Comparison of ENCODE assay signal across 20 cellular contexts in the genomic region with DNA sequence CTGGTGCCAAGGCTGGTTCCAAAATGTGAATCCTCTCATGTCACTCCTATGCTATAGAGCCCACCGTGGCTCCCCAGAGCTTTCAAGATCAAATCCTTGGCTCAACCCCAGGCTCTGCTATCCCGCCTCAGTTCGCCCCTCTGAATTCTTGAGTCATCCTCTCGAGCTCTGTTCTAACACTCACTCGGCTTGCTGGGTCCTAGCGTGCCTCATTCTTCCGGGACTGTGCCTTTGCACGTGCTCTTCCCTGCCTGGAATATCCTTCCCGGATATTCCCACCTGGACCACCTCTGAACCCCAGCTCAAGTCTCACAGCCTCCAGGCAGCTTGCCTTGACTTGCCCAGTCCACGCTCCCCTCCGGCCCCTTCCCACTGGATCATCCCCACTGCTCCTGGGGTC. TPM values are rescaled to one million over a fixed set of nuclear protein-coding genes. Genes with fewer than 3 reads are reported as not detected.
DNase-seq lines count a peak whose midpoint lies in the region; ATAC-seq and TF ChIP-seq lines count a peak whose summit lies in the region.
"Had no signal": no experiment of that assay in that cellular context is flagged by ENCODE, and none has a peak within 500 bp of the region (broad histone marks: within the 10 kb centered on the region; RNA-seq: fewer than 3 reads in every experiment).

No MANE protein-coding gene starts in this region.

- H3K27ac Mint-ChIP-seq in activated T-helper 17 cell treated with anti-CD3 and anti-CD28 coated beads, Interleukin-2, amount 50 U/mL, for 72 hours, result peak overlapping the region; percentile 93
- H3K27ac Mint-ChIP-seq in neural crest cell (ENCODE audit: unreplicated experiment), result peak overlapping the region; percentile 92
- no peak overlapping the region for H3K27ac Mint-ChIP-seq in activated T-helper 1 cell treated with anti-CD3 and anti-CD28 coated beads, Interleukin-12 subunit alpha, Interleukin-12 subunit beta, Interleukin-2, Interleukin-4 antibody, amounts not matched to agents 30 ng/mL and 10 ng/mL and 1 ng/mL, durations not matched to agents 14 hours and 24 hours and 36 hours
- H3K27ac Mint-ChIP-seq: B cell, HFFc6, IgD-negative memory B cell had no signal

- no peak for TF ChIP-seq CTCF in neural crest cell (conservative IDR thresholded peaks at IDR 0.05)
- no peak for TF ChIP-seq CTCF in esophagus squamous epithelium (IDR thresholded peaks at IDR 0.05)

- H3K36me3 ChIP-seq in esophagus squamous epithelium, result peaks cover 4 to 20% (median 4%) of the 10 kb centered on the region in 3 donors

- no peaks in the 10 kb centered on the region for H3K9me3 Mint-ChIP-seq in activated T-helper 17 cell treated with anti-CD3 and anti-CD28 coated beads, Interleukin-2, amount 50 U/mL, for 72 hours
- H3K9me3 Mint-ChIP-seq in neural crest cell, result no peaks in the 10 kb centered on the region
- H3K9me3 Mint-ChIP-seq in activated T-helper 1 cell treated with anti-CD3 and anti-CD28 coated beads, Interleukin-12 subunit alpha, Interleukin-12 subunit beta, Interleukin-2, Interleukin-4 antibody, amounts not matched to agents 30 ng/mL and 10 ng/mL and 1 ng/mL, durations not matched to agents 14 hours and 24 hours and 36 hours, result no peaks in the 10 kb centered on the region
- H3K9me3 Mint-ChIP-seq: CD8-positive, alpha-beta memory T cell; HFFc6; IgD-negative memory B cell had no signal

- no peaks in the 10 kb centered on the region for H3K27me3 ChIP-seq in right cardiac atrium (ENCODE audit: control insufficient read depth, insufficient read depth)
- H3K27me3 ChIP-seq in esophagus squamous epithelium, result peaks cover 0 to 42% (median 3%) of the 10 kb centered on the region in 4 donors

- peaks cover 93% of the 10 kb centered on the region for H3K36me3 Mint-ChIP-seq in activated T-helper 17 cell treated with anti-CD3 and anti-CD28 coated beads, Interleukin-2, amount 50 U/mL, for 72 hours (ENCODE audit: low read depth)
- no peaks in the 10 kb centered on the region for H3K36me3 Mint-ChIP-seq in neural crest cell (ENCODE audit: low read depth)
- peaks cover 11% of the 10 kb centered on the region for H3K36me3 Mint-ChIP-seq in activated T-helper 1 cell treated with anti-CD3 and anti-CD28 coated beads, Interleukin-12 subunit alpha, Interleukin-12 subunit beta, Interleukin-2, Interleukin-4 antibody, amounts not matched to agents 30 ng/mL and 10 ng/mL and 1 ng/mL, durations not matched to agents 14 hours and 24 hours and 36 hours (ENCODE audit: low read depth)

- 89% methylated on average over 11 of the region's 11 CpGs for WGBS in right cardiac atrium
- WGBS in esophagus squamous epithelium, 2 donors, result 76 to 87% methylated on average over 11 of the region's 11 CpGs

- ATAC-seq in right cardiac atrium (no peak), left ventricle myocardium superior (no peak)
- ATAC-seq in activated T-helper 17 cell treated with anti-CD3 and anti-CD28 coated beads, Interleukin-2, amount 50 U/mL, for 72 hours (replicated peaks), result no peak
- ATAC-seq: HepG2 had no signal

- H3K27me3 Mint-ChIP-seq in activated T-helper 17 cell treated with anti-CD3 and anti-CD28 coated beads, Interleukin-2, amount 50 U/mL, for 72 hours, result no peaks in the 10 kb centered on the region
- peaks cover 28% of the 10 kb centered on the region for H3K27me3 Mint-ChIP-seq in neural crest cell (ENCODE audit: low read depth)
- peaks cover 5% of the 10 kb centered on the region for H3K27me3 Mint-ChIP-seq in activated T-helper 1 cell treated with anti-CD3 and anti-CD28 coated beads, Interleukin-12 subunit alpha, Interleukin-12 subunit beta, Interleukin-2, Interleukin-4 antibody, amounts not matched to agents 30 ng/mL and 10 ng/mL and 1 ng/mL, durations not matched to agents 14 hours and 24 hours and 36 hours (ENCODE audit: insufficient read depth)

- no peak for TF ChIP-seq POLR2A in esophagus squamous epithelium (IDR thresholded peaks at IDR 0.05)

- H3K27ac ChIP-seq in right cardiac atrium (ENCODE audit: low read length) (no peak overlapping the region), esophagus squamous epithelium (no peak overlapping the region)
- H3K27ac ChIP-seq: BLaER1 treated with 17β-estradiol and CSF1 and Interleukin-3, amounts not matched to agents 10 nM and 100 nM had no signal

- H3K9me3 ChIP-seq in right cardiac atrium (ENCODE audit: control insufficient read depth, low read length) (no peaks in the 10 kb centered on the region), esophagus squamous epithelium (no peaks in the 10 kb centered on the region)
- H3K9me3 ChIP-seq: BLaER1 treated with 17β-estradiol and CSF1 and Interleukin-3, amounts not matched to agents 10 nM and 100 nM had no signal

- peaks cover 42% of the 10 kb centered on the region for H3K4me1 Mint-ChIP-seq in activated T-helper 17 cell treated with anti-CD3 and anti-CD28 coated beads, Interleukin-2, amount 50 U/mL, for 72 hours
- H3K4me1 Mint-ChIP-seq in neural crest cell, result no peaks in the 10 kb centered on the region
- peaks cover 15% of the 10 kb centered on the region for H3K4me1 Mint-ChIP-seq in activated T-helper 1 cell treated with anti-CD3 and anti-CD28 coated beads, Interleukin-12 subunit alpha, Interleukin-12 subunit beta, Interleukin-2, Interleukin-4 antibody, amounts not matched to agents 30 ng/mL and 10 ng/mL and 1 ng/mL, durations not matched to agents 14 hours and 24 hours and 36 hours (ENCODE audit: low read depth)
- H3K4me1 Mint-ChIP-seq: B cell had no signal

- intact Hi-C loops in right cardiac atrium (cut with DNase I), result no loop called here
- intact Hi-C loops in left ventricle myocardium superior (cut with micrococcal nuclease), result no loop called here
- intact Hi-C loops in activated T-helper 1 cell treated with anti-CD3 and anti-CD28 coated beads, Interleukin-12 subunit alpha, Interleukin-12 subunit beta, Interleukin-2, Interleukin-4 antibody, amounts not matched to agents 30 ng/mL and 10 ng/mL and 1 ng/mL, durations not matched to agents 14 hours and 24 hours and 36 hours (cut with micrococcal nuclease), result no loop called here
- intact Hi-C loops in esophagus squamous epithelium (cut with DNase I), result no loop called here

- peak in 2 of 3 donors; percentile 40 to 50 for DNase-seq in right cardiac atrium
- DNase-seq in left ventricle myocardium superior, result no peak
- DNase-seq in neural crest cell (ENCODE audit: low read depth, low spot score), result no peak
- no peak for DNase-seq in activated T-helper 1 cell treated with anti-CD3 and anti-CD28 coated beads, Interleukin-12 subunit alpha, Interleukin-12 subunit beta, Interleukin-2, Interleukin-4 antibody, amounts not matched to agents 30 ng/mL and 10 ng/mL and 1 ng/mL, durations not matched to agents 14 hours and 24 hours and 36 hours (ENCODE audit: low spot score)
- no peak for DNase-seq in esophagus squamous epithelium (lab: John Stamatoyannopoulos, UW)
- no peak for DNase-seq in T1000 (lab: John Stamatoyannopoulos, UW)
- no peak for DNase-seq in NCI-H1092 treated with DMSO at 0.1 percent for 48 hours (lab: John Stamatoyannopoulos, UW)
- DNase-seq: 8988T; CD8-positive, alpha-beta memory T cell; COR-L47; DMS 273 treated with DMSO at 0.1 percent for 48 hours; HCEC 1CT; HFFc6 had no signal

- H3K4me3 ChIP-seq in right cardiac atrium (ENCODE audit: low read length) (no peak overlapping the region), esophagus squamous epithelium (no peak overlapping the region)
- H3K4me3 ChIP-seq: BLaER1 treated with 17β-estradiol and CSF1 and Interleukin-3, amounts not matched to agents 10 nM and 100 nM had no signal

- H3K4me1 ChIP-seq in right cardiac atrium (ENCODE audit: control insufficient read depth, insufficient read depth, low read length) (no peaks in the 10 kb centered on the region), esophagus squamous epithelium (peaks cover 0 to 12% (median 4%) of the 10 kb centered on the region in 3 donors)

- H3K4me3 Mint-ChIP-seq in activated T-helper 17 cell treated with anti-CD3 and anti-CD28 coated beads, Interleukin-2, amount 50 U/mL, for 72 hours, result peak overlapping the region; percentile 80
- H3K4me3 Mint-ChIP-seq in neural crest cell, result no peak overlapping the region
- H3K4me3 Mint-ChIP-seq in activated T-helper 1 cell treated with anti-CD3 and anti-CD28 coated beads, Interleukin-12 subunit alpha, Interleukin-12 subunit beta, Interleukin-2, Interleukin-4 antibody, amounts not matched to agents 30 ng/mL and 10 ng/mL and 1 ng/mL, durations not matched to agents 14 hours and 24 hours and 36 hours, result no peak overlapping the region
- H3K4me3 Mint-ChIP-seq: B cell; CD8-positive, alpha-beta memory T cell; HFFc6; IgD-negative memory B cell had no signal

RNA-seq across cellular contexts. Expression of a gene that starts 13.0 kb away (rescaled TPM):
- 10 to 100 TPM; 24.8 to 37.8 (median 32.2) TPM for total RNA-seq in right cardiac atrium
- polyA plus RNA-seq in right cardiac atrium, result 34.4 TPM
- total RNA-seq in left ventricle myocardium superior, result 9.8 TPM
- 10 to 100 TPM; 39.4 to 41.9 TPM for total RNA-seq in activated T-helper 17 cell treated with anti-CD3 and anti-CD28 coated beads, Interleukin-2, amount 50 U/mL, for 72 hours
- total RNA-seq in neural crest cell, result 85.7 and 95.8 TPM in 2 replicates
- total RNA-seq in activated T-helper 1 cell treated with anti-CD3 and anti-CD28 coated beads, Interleukin-12 subunit alpha, Interleukin-12 subunit beta, Interleukin-2, Interleukin-4 antibody, amounts not matched to agents 30 ng/mL and 10 ng/mL and 1 ng/mL, durations not matched to agents 14 hours and 24 hours and 36 hours, result 65.4 and 68.1 TPM in 2 replicates
- 10 to 100 TPM in 1 of 4 donors, 1 to 10 TPM in 3; 1.1 to 10.7 (median 6.5) TPM for total RNA-seq in esophagus squamous epithelium

RNA-seq across cellular contexts. Expression of a gene that starts 45.0 kb away (rescaled TPM):
- total RNA-seq in right cardiac atrium (not detected), left ventricle myocardium superior (not detected), neural crest cell (not detected in 2 replicates), esophagus squamous epithelium (under 1 TPM in 2 of 4 donors, not detected in 2; under 0.01 to 0.09 TPM)
- not detected for polyA plus RNA-seq in right cardiac atrium
- 100 to 1,000 TPM in 1 of 2 donors, 10 to 100 TPM in 1; 86.6 to 343 TPM for total RNA-seq in activated T-helper 17 cell treated with anti-CD3 and anti-CD28 coated beads, Interleukin-2, amount 50 U/mL, for 72 hours
- 2.3 and 3.3 TPM in 2 replicates for total RNA-seq in activated T-helper 1 cell treated with anti-CD3 and anti-CD28 coated beads, Interleukin-12 subunit alpha, Interleukin-12 subunit beta, Interleukin-2, Interleukin-4 antibody, amounts not matched to agents 30 ng/mL and 10 ng/mL and 1 ng/mL, durations not matched to agents 14 hours and 24 hours and 36 hours
- total RNA-seq: A673, B cell, HFFc6 had no signal
- polyA plus RNA-seq: AG04450, IgD-negative memory B cell had no signal

RNA-seq across cellular contexts. Expression of a gene that starts 45.0 kb away (rescaled TPM):
- total RNA-seq in right cardiac atrium (10 to 100 TPM; 49.6 to 65.7 (median 54.2) TPM), left ventricle myocardium superior (56.7 TPM), neural crest cell (100.0 and 103 TPM in 2 replicates), esophagus squamous epithelium (100 to 1,000 TPM in 3 of 4 donors, 10 to 100 TPM in 1; 88.4 to 160 (median 132) TPM)
- 93.0 TPM for polyA plus RNA-seq in right cardiac atrium
- 10 to 100 TPM; 22.7 to 41.6 TPM for total RNA-seq in activated T-helper 17 cell treated with anti-CD3 and anti-CD28 coated beads, Interleukin-2, amount 50 U/mL, for 72 hours
- total RNA-seq in activated T-helper 1 cell treated with anti-CD3 and anti-CD28 coated beads, Interleukin-12 subunit alpha, Interleukin-12 subunit beta, Interleukin-2, Interleukin-4 antibody, amounts not matched to agents 30 ng/mL and 10 ng/mL and 1 ng/mL, durations not matched to agents 14 hours and 24 hours and 36 hours, result 18.0 and 20.1 TPM in 2 replicates

RNA-seq across cellular contexts. Expression of a gene that starts 45.3 kb away (rescaled TPM):
- total RNA-seq in right cardiac atrium, result 10 to 100 TPM; 31.7 to 53.6 (median 36.6) TPM
- 67.9 TPM for polyA plus RNA-seq in right cardiac atrium
- 45.8 TPM for total RNA-seq in left ventricle myocardium superior
- total RNA-seq in activated T-helper 17 cell treated with anti-CD3 and anti-CD28 coated beads, Interleukin-2, amount 50 U/mL, for 72 hours, result 10 to 100 TPM in 1 of 2 donors, 1 to 10 TPM in 1; 8.2 to 14.5 TPM
- total RNA-seq in neural crest cell, result 31.0 and 31.3 TPM in 2 replicates
- total RNA-seq in activated T-helper 1 cell treated with anti-CD3 and anti-CD28 coated beads, Interleukin-12 subunit alpha, Interleukin-12 subunit beta, Interleukin-2, Interleukin-4 antibody, amounts not matched to agents 30 ng/mL and 10 ng/mL and 1 ng/mL, durations not matched to agents 14 hours and 24 hours and 36 hours, result 6.9 and 8.2 TPM in 2 replicates
- 100 to 1,000 TPM in 2 of 4 donors, 10 to 100 TPM in 2; 60.8 to 163 (median 82.9) TPM for total RNA-seq in esophagus squamous epithelium

Comparison
In these comparisons a context has a peak if more than half of its experiments do, and no peak if none do; other contexts are left out.
1. DNase-seq: peak in right cardiac atrium (2 of 3); none in left ventricle myocardium superior (single experiment), neural crest cell (single experiment), activated T-helper 1 cell treated with anti-CD3 and anti-CD28 coated beads, Interleukin-12 subunit alpha, Interleukin-12 subunit beta, Interleukin-2, Interleukin-4 antibody, amounts not matched to agents 30 ng/mL and 10 ng/mL and 1 ng/mL, durations not matched to agents 14 hours and 24 hours and 36 hours (single experiment), esophagus squamous epithelium (single experiment), T1000 (single experiment) and NCI-H1092 treated with DMSO at 0.1 percent for 48 hours (single experiment).
2. RNA of a gene that starts 45.0 kb away (total RNA-seq): 86.6 to 343 TPM in activated T-helper 17 cell treated with anti-CD3 and anti-CD28 coated beads, Interleukin-2, amount 50 U/mL, for 72 hours; 2.3 to 3.3 TPM in activated T-helper 1 cell treated with anti-CD3 and anti-CD28 coated beads, Interleukin-12 subunit alpha, Interleukin-12 subunit beta, Interleukin-2, Interleukin-4 antibody, amounts not matched to agents 30 ng/mL and 10 ng/mL and 1 ng/mL, durations not matched to agents 14 hours and 24 hours and 36 hours, not detected in right cardiac atrium, not detected in left ventricle myocardium superior (single experiment), not detected in neural crest cell and under 0.01 to 0.09 TPM in esophagus squamous epithelium; every median in the first group is over 10 times any median in the second.